In genomic region chr17:71975331-71975801, GRCh38 we compare ENCODE assay signal across 10 cellular contexts.
DNase-seq lines count a peak whose midpoint lies in the region; ATAC-seq and FAIRE-seq lines count a peak whose summit lies in the region.
"Had no signal": no experiment of that assay in that cellular context is flagged by ENCODE, and none has a peak within 500 bp of the region (broad histone marks: within the 10 kb centered on the region; RNA-seq: fewer than 3 reads in every experiment).

No MANE protein-coding gene starts in this region.

- H3K79me2 ChIP-seq in Karpas-422 (ENCODE audit: low read length), result no peaks in the 10 kb centered on the region

- H3K9ac ChIP-seq in Karpas-422 (ENCODE audit: low read length), result no peak overlapping the region

- H3K36me3 ChIP-seq in Karpas-422 (ENCODE audit: insufficient read depth, low read length), result no peaks in the 10 kb centered on the region

- no peak for FAIRE-seq in GM19239 (lab: Jason Lieb, UNC)
- FAIRE-seq: GM18507, TTC549 had no signal

- H3K4me2 ChIP-seq in Karpas-422 (ENCODE audit: low read depth, low read length, poor library complexity, severe bottlenecking), result no peak overlapping the region

- peak in 10 of 61 donors; percentile 2 to 26 (median 14) for DNase-seq in caudate nucleus (lab: John Stamatoyannopoulos, UW)
- peak; percentile 42 for DNase-seq in left kidney (ENCODE audit: low read depth, low spot score)
- peak in 38 of 49 donors; percentile 2 to 48 (median 18) for DNase-seq in substantia nigra (lab: John Stamatoyannopoulos, UW)
- no peak for DNase-seq in DMS 273 (lab: John Stamatoyannopoulos, UW; ENCODE audit: unreplicated experiment)
- no peak for DNase-seq in Karpas-422
- DNase-seq in NCI-H2029 treated with DMSO at 0.1 percent for 48 hours (lab: John Stamatoyannopoulos, UW), result no peak
- no peak for DNase-seq in GM19239 (ENCODE audit: insufficient read length, low spot score)

- peak overlapping the region; percentile 46 for H3K27ac ChIP-seq in caudate nucleus (ENCODE audit: low read depth, low read length)
- no peak overlapping the region for H3K27ac ChIP-seq in substantia nigra (ENCODE audit: low read depth, low read length, poor library complexity, severe bottlenecking)
- no peak overlapping the region for H3K27ac ChIP-seq in Karpas-422 (ENCODE audit: low read length)

- no peaks in the 10 kb centered on the region for H3K27me3 ChIP-seq in Karpas-422 (ENCODE audit: low read length)

- H3K9me2 ChIP-seq in Karpas-422 (replicated peaks; ENCODE audit: insufficient read depth, low read length), result no peaks in the 10 kb centered on the region

- H3K4me1 ChIP-seq in Karpas-422 (ENCODE audit: low read length), result no peaks in the 10 kb centered on the region

- ATAC-seq in HG03432 (IDR thresholded peaks at IDR 0.05; ENCODE audit: unreplicated experiment), result peak; percentile 66

- no peak overlapping the region for H3K4me3 ChIP-seq in Karpas-422 (ENCODE audit: low read length)

- no peaks in the 10 kb centered on the region for H3K9me3 ChIP-seq in Karpas-422 (ENCODE audit: low read length)

- no peak overlapping the region for H2AFZ ChIP-seq in Karpas-422 (ENCODE audit: low read length)

- H4K20me1 ChIP-seq in Karpas-422 (ENCODE audit: insufficient read depth, low read depth, low read length), result no peaks in the 10 kb centered on the region

Comparison
In these comparisons a context has a peak if more than half of its experiments do, and no peak if none do; other contexts are left out.
1. DNase-seq: peak in left kidney (single experiment) and substantia nigra (38 of 49); none in DMS 273 (single experiment), Karpas-422 (single experiment), NCI-H2029 treated with DMSO at 0.1 percent for 48 hours (single experiment) and GM19239 (single experiment).